1 cellular context compared by ENCODE assay signal in the genomic region with DNA sequence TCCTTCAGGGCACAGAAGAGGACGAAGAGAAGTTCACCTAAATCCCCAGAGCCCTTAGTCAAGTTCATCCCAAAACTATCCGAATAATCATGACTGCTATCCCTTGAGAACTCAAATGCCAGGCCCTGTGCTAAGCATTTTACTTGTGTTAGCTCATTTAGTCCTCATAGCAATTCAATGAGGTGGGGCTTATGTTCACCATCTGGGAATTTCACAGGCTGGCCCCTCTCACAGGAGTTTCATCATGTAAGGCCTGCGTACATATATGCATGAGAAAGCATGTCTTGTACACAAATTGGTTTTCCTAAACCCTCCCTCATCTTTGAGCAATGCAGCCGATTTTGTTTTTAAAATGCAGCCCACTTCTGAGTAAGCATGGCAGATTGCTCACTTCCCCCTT. TPM values are rescaled to one million over a fixed set of nuclear protein-coding genes. Genes with fewer than 3 reads are reported as not detected.
"Had no signal": no experiment of that assay in that cellular context is flagged by ENCODE, and none has a peak within 500 bp of the region (broad histone marks: within the 10 kb centered on the region; RNA-seq: fewer than 3 reads in every experiment).

No MANE protein-coding gene starts in this region.

RNA-seq across cellular contexts. Expression of a gene that starts 12.9 kb away (rescaled TPM):
- polyA plus RNA-seq: SK-N-SH had no signal
